ENCODE assay signal across 12 cellular contexts in genomic region chr12:68559984-68560822, GRCh38. TPM values are rescaled to one million over a fixed set of nuclear protein-coding genes. Genes with fewer than 3 reads are reported as not detected.
DNase-seq lines count a peak whose midpoint lies in the region; ATAC-seq, FAIRE-seq and TF ChIP-seq lines count a peak whose summit lies in the region.
"Had no signal": no experiment of that assay in that cellular context is flagged by ENCODE, and none has a peak within 500 bp of the region (broad histone marks: within the 10 kb centered on the region; RNA-seq: fewer than 3 reads in every experiment).

No MANE protein-coding gene starts in this region.

- H3K79me2 ChIP-seq in SK-N-SH (ENCODE audit: insufficient read depth): no peaks in the 10 kb centered on the region

- peaks cover 3 to 23% of the 10 kb centered on the region in 2 experiments for H3K4me1 ChIP-seq in SK-N-SH (ENCODE audit: control insufficient read depth in 1 of 2, insufficient read depth in 2 of 2, low read depth in 1 of 2, low read length in 1 of 2)
- no peaks in the 10 kb centered on the region for H3K4me1 ChIP-seq in small intestine (ENCODE audit: control insufficient read depth in 2 of 2, insufficient read depth in 1 of 2, low read depth in 1 of 2, low read length in 1 of 2)

- H3K4me3 ChIP-seq in SK-N-SH (ENCODE audit: low read depth in 2 of 2, low read length in 1 of 2): no peak overlapping the region
- H3K4me3 ChIP-seq in small intestine (ENCODE audit: low read depth in 1 of 2, low read length in 2 of 2): no peak overlapping the region
- H3K4me3 ChIP-seq: coronary artery had no signal

- ATAC-seq in SK-N-SH treated with all-trans-retinoic acid at 6 μM for 48 hours (no peak), HG03045 (IDR thresholded peaks at IDR 0.05; ENCODE audit: unreplicated experiment) (no peak)
- peak; percentile 56 for ATAC-seq in stimulated activated naive CD8-positive, alpha-beta T cell treated with anti-CD3 and anti-CD28 coated beads, Interleukin-15, Interleukin-2, amounts not matched to agents 100 U/mL and 50 U/mL, for 24 hours

- peak overlapping the region; percentile 37 for H3K4me2 ChIP-seq in SK-N-SH

- no peak for DNase-seq in SK-N-SH
- peak; percentile 70 for DNase-seq in UCSD-AML1 (lab: John Stamatoyannopoulos, UW; ENCODE audit: unreplicated experiment)
- DNase-seq in iPS-NIHi11 (ENCODE audit: low spot score): peak; percentile 33
- no peak for DNase-seq in stimulated activated naive CD8-positive, alpha-beta T cell treated with anti-CD3 and anti-CD28 coated beads, Interleukin-15, Interleukin-2, amounts not matched to agents 100 U/mL and 50 U/mL, for 24 hours
- no peak for DNase-seq in small intestine
- no peak for DNase-seq in nephron progenitor cell
- DNase-seq: stimulated activated CD4-positive, alpha-beta T cell treated with anti-CD3 and anti-CD28 coated beads, Interleukin-15, amount 100 ng/mL, for 24 hours had no signal

- no peak overlapping the region for H3K4me3 Mint-ChIP-seq in nephron progenitor cell

- TF ChIP-seq CTCF in SK-N-SH (IDR thresholded peaks at IDR 0.05) (no peak), nephron progenitor cell (IDR thresholded peaks at IDR 0.05) (no peak)

- H3K4me1 Mint-ChIP-seq in nephron progenitor cell: peaks cover 12% of the 10 kb centered on the region

- H3K27ac ChIP-seq in SK-N-SH (ENCODE audit: low read depth in 2 of 2, low read length in 1 of 2) (no peak overlapping the region; a peak in 1 of 4 replicates), small intestine (ENCODE audit: low read depth in 1 of 2, low read length in 1 of 2) (peak overlapping the region in 1 of 2 donors; percentile 51)

- TF ChIP-seq EP300 in SK-N-SH (IDR thresholded peaks at IDR 0.05; ENCODE audit: borderline replicate concordance in 1 of 2, low read depth in 1 of 2, low read length in 1 of 2): no peak

- no peaks in the 10 kb centered on the region for H3K9me3 Mint-ChIP-seq in nephron progenitor cell

- H3K36me3 ChIP-seq in SK-N-SH (replicated peaks in 1 of 2; ENCODE audit: control insufficient read depth in 1 of 2, insufficient read depth in 2 of 2, low read length in 1 of 2): no peaks in the 10 kb centered on the region
- H3K36me3 ChIP-seq in small intestine (ENCODE audit: control insufficient read depth in 2 of 2, insufficient read depth in 2 of 2, low read length in 2 of 2): no peaks in the 10 kb centered on the region

- H3K9ac ChIP-seq in SK-N-SH: no peak overlapping the region

- no peak overlapping the region for H2AFZ ChIP-seq in SK-N-SH (ENCODE audit: low read depth)

- POLR2A ChIA-PET in SK-N-SH (lab: Yijun Ruan, JAX): no interaction called here

- H3K27me3 ChIP-seq in SK-N-SH (ENCODE audit: insufficient read depth) (no peaks in the 10 kb centered on the region), small intestine (ENCODE audit: control insufficient read depth in 2 of 2, insufficient read depth in 2 of 2, low read length in 2 of 2) (no peaks in the 10 kb centered on the region)

- H3F3A ChIP-seq in SK-N-SH (replicated peaks; ENCODE audit: insufficient read depth): peaks cover 37% of the 10 kb centered on the region

- no peak for TF ChIP-seq RAD21 in SK-N-SH (IDR thresholded peaks at IDR 0.05; ENCODE audit: low read length)

- no peaks in the 10 kb centered on the region for H3K36me3 Mint-ChIP-seq in nephron progenitor cell (ENCODE audit: low read depth)

- no peak overlapping the region for H3K27ac Mint-ChIP-seq in nephron progenitor cell

- H4K20me1 ChIP-seq in SK-N-SH (ENCODE audit: insufficient read depth): no peaks in the 10 kb centered on the region

- FAIRE-seq in small intestine (lab: Jason Lieb, UNC): no peak
- FAIRE-seq: H54, islet of Langerhans had no signal

- CTCF ChIA-PET in SK-N-SH (lab: Yijun Ruan, JAX): interaction anchor here (1.1 kb wide), 1 partner anchor 85 kb away, joined by 3 read pairs; no protein-coding TSS in a partner anchor

- H3K27me3 Mint-ChIP-seq in nephron progenitor cell (ENCODE audit: low read depth, poor library complexity): no peaks in the 10 kb centered on the region

- H3K9me2 ChIP-seq in SK-N-SH: no peaks in the 10 kb centered on the region

- WGBS in SK-N-SH (ENCODE audit: low lambda C conversion rate): 76% methylated on average over 7 of the region's 7 CpGs
- 46 to 77% (median 77%) methylated on average over 7 of the region's 7 CpGs for WGBS in small intestine, 3 donors

- no peaks in the 10 kb centered on the region for H3K9me3 ChIP-seq in SK-N-SH
- H3K9me3 ChIP-seq in small intestine (ENCODE audit: control insufficient read depth, low read depth): no peaks in the 10 kb centered on the region

TF ChIP-seq in SK-N-SH, 30 proteins besides CTCF, POLR2A, EP300 and RAD21 (continues in another document):
- TF ChIP-seq NFIC (IDR thresholded peaks at IDR 0.05; ENCODE audit: borderline replicate concordance) (no peak), CHD2 (IDR thresholded peaks at IDR 0.05; ENCODE audit: low read length, partially characterized antibody) (no peak), USF1 (IDR thresholded peaks at IDR 0.05; ENCODE audit: borderline replicate concordance, low read depth) (no peak), REST (IDR thresholded peaks at IDR 0.05; ENCODE audit: low read depth, low read length) (no peak), NRF1 (IDR thresholded peaks at IDR 0.05; ENCODE audit: low read depth, low read length) (no peak)

TF ChIP-seq in SK-N-SH treated with all-trans-retinoic acid at 6 μM for 48 hours, 23 proteins besides CTCF, POLR2A, EP300 and RAD21:
- TF ChIP-seq ZFP3 (CRISPR knock-in tag; IDR thresholded peaks at IDR 0.05): no peak
- TF ChIP-seq GLIS3 (CRISPR knock-in tag; IDR thresholded peaks at IDR 0.05): no peak
- TF ChIP-seq CSDC2 (CRISPR knock-in tag; IDR thresholded peaks at IDR 0.05): no peak
- TF ChIP-seq TSHZ2 (CRISPR knock-in tag; IDR thresholded peaks at IDR 0.05): no peak
- no peak for TF ChIP-seq BACH2 (CRISPR knock-in tag; IDR thresholded peaks at IDR 0.05; ENCODE audit: borderline replicate concordance)
- TF ChIP-seq ZNF565 (CRISPR knock-in tag; conservative IDR thresholded peaks at IDR 0.05; ENCODE audit: low read depth): no peak
- TF ChIP-seq PATZ1 (CRISPR knock-in tag; IDR thresholded peaks at IDR 0.05; ENCODE audit: borderline replicate concordance): no peak

RNA-seq across cellular contexts. Expression of gene RAP1B, which starts 50.5 kb away (rescaled TPM):
- polyA plus RNA-seq in SK-N-SH (2012; rRNA removed) (128 and 140 TPM in 2 replicates), small intestine (100 to 1,000 TPM; 106 to 139 (median 121) TPM)
- 185 and 241 TPM in 2 replicates for polyA plus RNA-seq in SK-N-SH (2012; cell fraction: cytosol; rRNA removed)
- polyA plus RNA-seq in SK-N-SH (2012; cell fraction: nucleus; rRNA removed): 44.7 and 80.8 TPM in 2 replicates

Comparison
In these comparisons a context has a peak if more than half of its experiments do, and no peak if none do; other contexts are left out.
1. DNase-seq: peak in UCSD-AML1 (single experiment) and iPS-NIHi11 (single experiment); none in SK-N-SH (single experiment), stimulated activated naive CD8-positive, alpha-beta T cell treated with anti-CD3 and anti-CD28 coated beads, Interleukin-15, Interleukin-2, amounts not matched to agents 100 U/mL and 50 U/mL, for 24 hours (single experiment), small intestine (single experiment) and nephron progenitor cell (single experiment).